12 cellular contexts compared by ENCODE assay signal in the genomic region with DNA sequence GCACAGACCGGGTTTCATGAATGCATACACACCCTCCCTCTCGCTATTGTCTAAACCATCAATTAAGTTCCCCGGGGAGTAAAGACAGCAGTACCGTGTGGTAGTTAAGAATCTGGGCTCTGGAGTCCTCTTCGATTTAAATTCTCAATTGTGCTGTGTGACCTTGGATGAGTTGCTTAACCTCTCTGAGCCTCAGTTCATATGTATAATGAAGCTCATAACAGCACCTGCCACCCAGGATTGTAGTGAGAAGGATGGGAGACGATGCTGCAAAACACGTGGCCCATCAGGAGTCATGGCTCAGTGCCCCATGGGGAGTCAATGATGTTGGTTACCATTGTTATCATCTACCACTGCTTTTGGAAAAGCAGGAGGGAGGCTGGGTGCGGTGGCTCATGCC. TPM values are rescaled to one million over a fixed set of nuclear protein-coding genes. Genes with fewer than 3 reads are reported as not detected.
DNase-seq lines count a peak whose midpoint lies in the region; ATAC-seq, FAIRE-seq and TF ChIP-seq lines count a peak whose summit lies in the region.
"Had no signal": no experiment of that assay in that cellular context is flagged by ENCODE, and none has a peak within 500 bp of the region (broad histone marks: within the 10 kb centered on the region; RNA-seq: fewer than 3 reads in every experiment).

No MANE protein-coding gene starts in this region.

- BruUV-seq in HepG2 (replicated peaks; lab: Mats Ljungman, UMichigan) = no TSS peak

- H3K27me3 Mint-ChIP-seq in CD8-positive, alpha-beta memory T cell = no peaks in the 10 kb centered on the region
- H3K27me3 Mint-ChIP-seq in T-helper 17 cell = no peaks in the 10 kb centered on the region
- peaks cover 0 to 3% (median 0%) of the 10 kb centered on the region in 5 donors for H3K27me3 Mint-ChIP-seq in naive thymus-derived CD4-positive, alpha-beta T cell

- no peaks in the 10 kb centered on the region for H4K20me1 ChIP-seq in HepG2 (ENCODE audit: insufficient read depth, low read length)

- CTCF ChIA-PET in HepG2 (lab: Yijun Ruan, JAX; ENCODE audit: low intra/inter-chr PET ratio, low total read pairs) = no interaction called here
- CTCF ChIA-PET in CD8-positive, alpha-beta memory T cell (lab: Charles Lee) = interaction anchor here (1.0 to 7.1 kb wide), 10 partner anchors 12 to 282 kb away, joined by 3 to 85 read pairs (median 4); partner anchors contain the start of gene KDM8
- CTCF ChIA-PET in naive thymus-derived CD4-positive, alpha-beta T cell (lab: Charles Lee) = interaction anchor here (0.7 to 2.2 kb wide), 2 partner anchors 9 to 13 kb away, joined by 3 to 7 read pairs; no protein-coding TSS in a partner anchor

- no peak overlapping the region for H3K4me3 ChIP-seq in HepG2 (replicated peaks in 1 of 3; ENCODE audit: insufficient read depth in 1 of 3, low read depth in 2 of 3, low read length in 3 of 3)
- H3K4me3 ChIP-seq in right lobe of liver = no peak overlapping the region
- H3K4me3 ChIP-seq in CD8-positive, alpha-beta memory T cell (ENCODE audit: low read length) = no peak overlapping the region
- no peak overlapping the region for H3K4me3 ChIP-seq in naive thymus-derived CD4-positive, alpha-beta T cell (ENCODE audit: low read length)

- peaks cover 48 to 63% (median 61%) of the 10 kb centered on the region in 3 donors for H3K4me1 Mint-ChIP-seq in CD8-positive, alpha-beta memory T cell
- H3K4me1 Mint-ChIP-seq in T-helper 17 cell = peaks cover 35% of the 10 kb centered on the region
- peaks cover 32 to 70% (median 66%) of the 10 kb centered on the region in 7 donors for H3K4me1 Mint-ChIP-seq in naive thymus-derived CD4-positive, alpha-beta T cell

- H3K36me3 Mint-ChIP-seq in CD8-positive, alpha-beta memory T cell = no peaks in the 10 kb centered on the region
- no peaks in the 10 kb centered on the region for H3K36me3 Mint-ChIP-seq in T-helper 17 cell (ENCODE audit: low read depth)
- H3K36me3 Mint-ChIP-seq in naive thymus-derived CD4-positive, alpha-beta T cell = peaks cover 0 to 16% (median 4%) of the 10 kb centered on the region in 5 donors
- H3K36me3 Mint-ChIP-seq: IgD-negative memory B cell had no signal

- H3K4me2 ChIP-seq in HepG2 (ENCODE audit: low read depth, low read length) = no peak overlapping the region

- WGBS in HepG2 (ENCODE audit: low lambda C conversion rate) = 60% methylated on average over 8 of the region's 8 CpGs
- WGBS in right lobe of liver (ENCODE audit: insufficient coverage, low coverage, low lambda C conversion rate, missing lambda C conversion rate) = 50% methylated on average over 1 of the region's 8 CpGs

- FAIRE-seq in HepG2 (lab: Jason Lieb, UNC) = no peak

- no peak for DNase-seq in HepG2 (ENCODE audit: low spot score)
- DNase-seq in right lobe of liver = no peak
- DNase-seq in CD8-positive, alpha-beta memory T cell = no peak
- no peak for DNase-seq in T-helper 17 cell
- DNase-seq in naive thymus-derived CD4-positive, alpha-beta T cell = no peak
- DNase-seq in kidney tubule cell (ENCODE audit: low spot score) = no peak
- DNase-seq in stimulated activated CD4-positive, alpha-beta T cell treated with anti-CD3 and anti-CD28 coated beads, Interleukin-1b, Interleukin-23, amount 100 ng/mL, for 48 hours = no peak
- DNase-seq in hypothalamus (lab: John Stamatoyannopoulos, UW) = no peak
- DNase-seq: BE2C, NCI-H1436, NCI-H2081 treated with DMSO at 0.1 percent for 48 hours had no signal

- H3K27ac Mint-ChIP-seq in CD8-positive, alpha-beta memory T cell = peak overlapping the region in 7 of 8 donors; percentile 43 to 99 (median 86)
- peak overlapping the region; percentile 89 for H3K27ac Mint-ChIP-seq in T-helper 17 cell
- peak overlapping the region; percentile 38 to 96 (median 91) for H3K27ac Mint-ChIP-seq in naive thymus-derived CD4-positive, alpha-beta T cell

- H2AFZ ChIP-seq in HepG2 (ENCODE audit: low read length) = no peak overlapping the region

- no peak for ATAC-seq in HepG2
- ATAC-seq in right lobe of liver = no peak
- no peak for ATAC-seq in T-helper 17 cell
- ATAC-seq in naive thymus-derived CD4-positive, alpha-beta T cell = no peak

- TF ChIP-seq CTCF in HepG2 (CRISPR knock-in tag; IDR thresholded peaks at IDR 0.05) (no peak), right lobe of liver (IDR thresholded peaks at IDR 0.05) (no peak)

- H3K4me3 Mint-ChIP-seq in CD8-positive, alpha-beta memory T cell = peak overlapping the region in 2 of 7 donors; percentile 5 to 48
- H3K4me3 Mint-ChIP-seq in T-helper 17 cell = peak overlapping the region; percentile 12
- H3K4me3 Mint-ChIP-seq in naive thymus-derived CD4-positive, alpha-beta T cell = peak overlapping the region in 6 of 10 donors; percentile 4 to 65 (median 50)

- H3K9me3 ChIP-seq in HepG2 (ENCODE audit: low read length) (peaks cover 3% of the 10 kb centered on the region), right lobe of liver (no peaks in the 10 kb centered on the region), T-helper 17 cell (ENCODE audit: control insufficient read depth, low read length, poor library complexity, severe bottlenecking) (no peaks in the 10 kb centered on the region)
- H3K9me3 ChIP-seq in CD8-positive, alpha-beta memory T cell (ENCODE audit: low read length) = peaks cover under 1% of the 10 kb centered on the region
- no peaks in the 10 kb centered on the region for H3K9me3 ChIP-seq in naive thymus-derived CD4-positive, alpha-beta T cell (ENCODE audit: control insufficient read depth in 2 of 3, low read length in 3 of 3)
- H3K9me3 ChIP-seq: BE2C had no signal

- H3K9ac ChIP-seq in HepG2 (ENCODE audit: insufficient read depth, low read depth, low read length) = no peak overlapping the region

- no peaks in the 10 kb centered on the region for H3K4me1 ChIP-seq in HepG2 (ENCODE audit: insufficient read depth, low read length)
- no peaks in the 10 kb centered on the region for H3K4me1 ChIP-seq in right lobe of liver
- peaks cover 58% of the 10 kb centered on the region for H3K4me1 ChIP-seq in CD8-positive, alpha-beta memory T cell (ENCODE audit: insufficient read depth, low read length)
- H3K4me1 ChIP-seq in naive thymus-derived CD4-positive, alpha-beta T cell (ENCODE audit: control insufficient read depth in 2 of 2, insufficient read depth in 2 of 2, low read length in 2 of 2) = peaks cover 45 to 52% of the 10 kb centered on the region in 2 donors
- H3K4me1 ChIP-seq: BE2C had no signal

- H3K79me2 ChIP-seq in HepG2 (ENCODE audit: insufficient read depth, low read length) = no peaks in the 10 kb centered on the region

- H3K27me3 ChIP-seq in HepG2 (ENCODE audit: control insufficient read depth in 1 of 2, insufficient read depth in 2 of 2, low read length in 2 of 2) (peaks cover 0 to 11% of the 10 kb centered on the region in 2 experiments; a peak in 2 of 5 replicates), right lobe of liver (no peaks in the 10 kb centered on the region)
- no peaks in the 10 kb centered on the region for H3K27me3 ChIP-seq in CD8-positive, alpha-beta memory T cell (ENCODE audit: insufficient read depth, low read length, poor library complexity, severe bottlenecking)
- H3K27me3 ChIP-seq in naive thymus-derived CD4-positive, alpha-beta T cell (ENCODE audit: control insufficient read depth in 2 of 2, insufficient read depth in 2 of 2, low read length in 2 of 2) = no peaks in the 10 kb centered on the region
- H3K27me3 ChIP-seq: BE2C had no signal

- intact Hi-C loops in HepG2 (cut with micrococcal nuclease; ENCODE audit: unreplicated experiment) (no loop called here), right lobe of liver (cut with DNase I) (loop anchor here in 1 of 2 donors (10.0 kb wide), 1 partner anchor 296 kb away; no protein-coding TSS in a partner anchor)
- intact Hi-C loops in naive thymus-derived CD4-positive, alpha-beta T cell (cut with micrococcal nuclease) = loop anchor here (1.0 to 5.0 kb wide), 3 partner anchors 34 to 288 kb away; partner anchors contain the start of gene KDM8 (in 1 of the 2)

- peaks cover 0 to 6% (median 1%) of the 10 kb centered on the region in 5 donors for H3K9me3 Mint-ChIP-seq in CD8-positive, alpha-beta memory T cell
- peaks cover 0 to 16% (median 6%) of the 10 kb centered on the region in 11 donors for H3K9me3 Mint-ChIP-seq in naive thymus-derived CD4-positive, alpha-beta T cell

- in situ Hi-C loops in HepG2 (cut with HindIII; ENCODE audit: extremely low pct_ligation_motif_present, low pct_unique_long_range_greater_than_20kb) = no loop called here

- TF ChIP-seq EP300 in HepG2 (IDR thresholded peaks at IDR 0.05; ENCODE audit: low read depth in 2 of 2, low read length in 2 of 2) (no peak), HepG2 (CRISPR knock-in tag; IDR thresholded peaks at IDR 0.05; ENCODE audit: borderline replicate concordance) (no peak)

- TF ChIP-seq POLR2A in HepG2 (IDR thresholded peaks at IDR 0.05; ENCODE audit: insufficient read depth in 1 of 2, low read depth in 2 of 2, low read length in 2 of 2) (no peak), right lobe of liver (IDR thresholded peaks at IDR 0.05) (no peak)

- H3K27ac ChIP-seq in HepG2 (ENCODE audit: extremely low read length, insufficient read depth, low read length) = no peak overlapping the region
- H3K27ac ChIP-seq in right lobe of liver = no peak overlapping the region
- H3K27ac ChIP-seq in CD8-positive, alpha-beta memory T cell (ENCODE audit: low read depth, low read length) = no peak overlapping the region
- H3K27ac ChIP-seq in naive thymus-derived CD4-positive, alpha-beta T cell (ENCODE audit: low read depth, low read length) = peak overlapping the region; percentile 64

- no peaks in the 10 kb centered on the region for H3K36me3 ChIP-seq in HepG2 (replicated peaks in 1 of 2; ENCODE audit: control insufficient read depth in 1 of 2, insufficient read depth in 2 of 2, low read length in 2 of 2)
- no peaks in the 10 kb centered on the region for H3K36me3 ChIP-seq in right lobe of liver
- H3K36me3 ChIP-seq in CD8-positive, alpha-beta memory T cell (ENCODE audit: insufficient read depth, low read length) = no peaks in the 10 kb centered on the region
- no peaks in the 10 kb centered on the region for H3K36me3 ChIP-seq in naive thymus-derived CD4-positive, alpha-beta T cell (ENCODE audit: control insufficient read depth in 2 of 3, insufficient read depth in 3 of 3, low read length in 3 of 3)
- H3K36me3 ChIP-seq: BE2C had no signal

- no peak for TF ChIP-seq RAD21 in HepG2 (CRISPR knock-in tag; IDR thresholded peaks at IDR 0.05)

- POLR2A ChIA-PET in HepG2 (lab: Yijun Ruan, JAX) = interaction anchor here (1.3 kb wide), 1 partner anchor 35 kb away, joined by 6 read pairs; the partner anchor contains the start of gene KDM8
- POLR2A ChIA-PET in CD8-positive, alpha-beta memory T cell (lab: Charles Lee) = interaction anchor here (1.3 kb wide), 2 partner anchors 31 to 62 kb away, joined by 3 to 4 read pairs; no protein-coding TSS in a partner anchor
- POLR2A ChIA-PET in naive thymus-derived CD4-positive, alpha-beta T cell (lab: Charles Lee) = interaction anchor here (0.7 to 8.0 kb wide), 9 partner anchors 9 to 239 kb away, joined by 3 to 95 read pairs (median 4); partner anchors contain the start of gene KDM8

RNA-seq across cellular contexts. Expression of gene KDM8, which starts 34.5 kb away (rescaled TPM):
- total RNA-seq in HepG2 (2016; rRNA removed; fragmentation: Illumina TruSeq; extraction: Trizol) (5.2 and 8.6 TPM in 2 replicates), right lobe of liver (100 to 1,000 TPM in 1 of 6 experiments, 10 to 100 TPM in 5; 11.2 to 153 (median 66.7) TPM), T-helper 17 cell (10 to 100 TPM; 11.6 to 11.9 TPM)
- total RNA-seq in HepG2 (2016; cell fraction: cytosol; rRNA removed; fragmentation: Illumina TruSeq; extraction: Trizol; ENCODE audit: low read depth) = 4.8 and 8.6 TPM in 2 replicates
- 6.8 and 8.9 TPM in 2 replicates for total RNA-seq in HepG2 (2016; cell fraction: insoluble cytoplasmic fraction; rRNA removed; fragmentation: Illumina TruSeq; extraction: Trizol)
- 5.4 and 6.5 TPM in 2 replicates for total RNA-seq in HepG2 (2016; cell fraction: membrane; rRNA removed; fragmentation: Illumina TruSeq; extraction: Trizol)
- total RNA-seq in HepG2 (2016; cell fraction: nucleus; rRNA removed; fragmentation: Illumina TruSeq; extraction: Trizol) = 10.5 and 11.8 TPM in 2 replicates
- 3.3 and 4.0 TPM in 2 replicates for polyA plus RNA-seq in HepG2 (2011; rRNA removed)
- 1.7 and 1.8 TPM in 2 replicates for polyA plus RNA-seq in HepG2 (2011; cell fraction: cytosol; rRNA removed)
- 18.0 and 23.0 TPM in 2 replicates for polyA plus RNA-seq in HepG2 (2011; cell fraction: nucleus; rRNA removed)
- 3.3 and 3.7 TPM in 2 replicates for polyA plus RNA-seq in HepG2 (2012)
- polyA plus RNA-seq in HepG2 (2016; cell fraction: cytosol; fragmentation: Illumina TruSeq; extraction: Trizol; ENCODE audit: low read depth) = 1.4 and 2.0 TPM in 2 replicates
- polyA plus RNA-seq in HepG2 (2016; cell fraction: insoluble cytoplasmic fraction; fragmentation: Illumina TruSeq; extraction: Trizol; ENCODE audit: low read depth) = 8.2 and 9.2 TPM in 2 replicates
- 2.7 and 2.8 TPM in 2 replicates for polyA plus RNA-seq in HepG2 (2016; cell fraction: membrane; fragmentation: Illumina TruSeq; extraction: Trizol; ENCODE audit: low read depth)
- 14.1 and 16.6 TPM in 2 replicates for polyA plus RNA-seq in HepG2 (2016; cell fraction: nucleus; fragmentation: Illumina TruSeq; extraction: Trizol; ENCODE audit: insufficient read depth, low read depth)
- 8.5 and 15.7 TPM in 2 replicates for polyA minus RNA-seq in HepG2 (2011; rRNA and poly(A)+ RNA removed; ENCODE audit: low replicate concordance)
- 1.7 and 2.4 TPM in 2 replicates for polyA minus RNA-seq in HepG2 (2011; cell fraction: cytosol; rRNA and poly(A)+ RNA removed)
- 13.1 and 14.7 TPM in 2 replicates for polyA minus RNA-seq in HepG2 (2011; cell fraction: nucleus; rRNA and poly(A)+ RNA removed)
- total RNA-seq in CD8-positive, alpha-beta memory T cell = 10 to 100 TPM in 1 of 2 experiments, 1 to 10 TPM in 1; 9.1 to 10.8 TPM
- polyA plus RNA-seq in CD8-positive, alpha-beta memory T cell = 5.6 TPM
- total RNA-seq in naive thymus-derived CD4-positive, alpha-beta T cell = 10 to 100 TPM; 15.6 to 34.4 (median 19.0) TPM
- 10 to 100 TPM in 1 of 2 donors, 1 to 10 TPM in 1; 10.0 to 15.4 TPM for polyA plus RNA-seq in naive thymus-derived CD4-positive, alpha-beta T cell
